In the genomic region with DNA sequence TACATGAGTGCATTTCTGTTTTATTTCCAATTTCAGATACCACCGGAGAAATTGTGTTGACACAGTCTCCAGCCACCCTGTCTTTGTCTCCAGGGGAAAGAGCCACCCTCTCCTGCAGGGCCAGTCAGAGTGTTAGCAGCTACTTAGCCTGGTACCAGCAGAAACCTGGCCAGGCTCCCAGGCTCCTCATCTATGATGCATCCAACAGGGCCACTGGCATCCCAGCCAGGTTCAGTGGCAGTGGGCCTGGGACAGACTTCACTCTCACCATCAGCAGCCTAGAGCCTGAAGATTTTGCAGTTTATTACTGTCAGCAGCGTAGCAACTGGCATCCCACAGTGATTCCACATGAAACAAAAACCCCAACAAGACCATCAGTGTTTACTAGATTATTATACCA, we compare ENCODE assay signal across 5 cellular contexts.
DNase-seq lines count a peak whose midpoint lies in the region; ATAC-seq and TF ChIP-seq lines count a peak whose summit lies in the region.
"Not testable (repeated sequence)": the region's sequence is repeated elsewhere in the genome, so short reads cannot be mapped to it uniquely, and the experiment has no call there.

No MANE protein-coding gene starts in this region.

- not testable (repeated sequence) for H3K9me2 ChIP-seq in DOHH2 (replicated peaks; ENCODE audit: control insufficient read depth, low read length); Karpas-422 (replicated peaks; ENCODE audit: insufficient read depth, low read length); OCI-LY7 (ENCODE audit: insufficient read depth, low read length)

- not testable (repeated sequence) for H4K20me1 ChIP-seq in DOHH2 (ENCODE audit: control insufficient read depth, insufficient read depth, low read depth, low read length); Karpas-422 (ENCODE audit: insufficient read depth, low read depth, low read length); OCI-LY7 (ENCODE audit: insufficient read depth, low read length)

- CTCF ChIA-PET in OCI-LY7 (lab: Charles Lee; ENCODE audit: unreplicated experiment): not testable (repeated sequence)

- not testable (repeated sequence) for H3K27ac ChIP-seq in DOHH2 (ENCODE audit: low read depth, low read length); right cardiac atrium (ENCODE audit: low read length)
- H3K27ac ChIP-seq in Karpas-422 (ENCODE audit: low read length) (peak overlapping the region; percentile 40; the same call in 1 of the 2 replicates), OCI-LY7 (ENCODE audit: low read depth, low read length, poor library complexity, severe bottlenecking) (peak overlapping the region; percentile 72)

- H3K4me2 ChIP-seq in DOHH2 (ENCODE audit: low read length) (peak overlapping the region; percentile 31; the same call in 1 of the 2 replicates), Karpas-422 (ENCODE audit: low read depth, low read length, poor library complexity, severe bottlenecking) (peak overlapping the region; percentile 50), OCI-LY7 (ENCODE audit: low read length) (peak overlapping the region; percentile 58)

- H3K4me1 ChIP-seq in DOHH2 (ENCODE audit: control insufficient read depth, low read length) (peaks cover 33% of the 10 kb centered on the region), Karpas-422 (ENCODE audit: low read length) (peaks cover 33% of the 10 kb centered on the region), OCI-LY7 (ENCODE audit: insufficient read depth, low read length, poor library complexity, severe bottlenecking) (peaks cover 38% of the 10 kb centered on the region)
- not testable (repeated sequence) for H3K4me1 ChIP-seq in right cardiac atrium (ENCODE audit: control insufficient read depth, insufficient read depth, low read length)

- not testable (repeated sequence) for H3K79me2 ChIP-seq in DOHH2 (ENCODE audit: control insufficient read depth, low read length); Karpas-422 (ENCODE audit: low read length); OCI-LY7 (ENCODE audit: insufficient read depth, low read depth, low read length)

- not testable (repeated sequence) for BruUV-seq in OCI-LY7 (replicated peaks; lab: Mats Ljungman, UMichigan)

- not testable (repeated sequence) for H3K9me3 ChIP-seq in DOHH2 (ENCODE audit: control insufficient read depth, insufficient read depth, low read length); Karpas-422 (ENCODE audit: low read length); OCI-LY7 (ENCODE audit: low read length); right cardiac atrium (ENCODE audit: control insufficient read depth, low read length)

- H3K36me3 ChIP-seq in DOHH2 (ENCODE audit: control insufficient read depth, low read length); Karpas-422 (ENCODE audit: insufficient read depth, low read length); OCI-LY7 (ENCODE audit: insufficient read depth, low read length): not testable (repeated sequence)

- H3F3A ChIP-seq in DOHH2 (ENCODE audit: control insufficient read depth, insufficient read depth): not testable (repeated sequence)

- not testable (repeated sequence) for TF ChIP-seq CTCF in DOHH2 (IDR thresholded peaks at IDR 0.05; ENCODE audit: low read depth, low read length, poor library complexity, severe bottlenecking); OCI-LY7 (conservative IDR thresholded peaks at IDR 0.05; ENCODE audit: low read length)

- not testable (repeated sequence) for H3K9ac ChIP-seq in Karpas-422 (ENCODE audit: low read length)

- POLR2A ChIA-PET in OCI-LY7 (lab: Charles Lee): interaction anchor here (1.7 kb wide), 1 partner anchor 20 kb away, joined by 4 read pairs; no protein-coding TSS in a partner anchor

- H3K4me3 ChIP-seq in DOHH2 (ENCODE audit: low read length); Karpas-422 (ENCODE audit: low read length); right cardiac atrium (ENCODE audit: low read length): not testable (repeated sequence)
- peak overlapping the region; percentile 41 for H3K4me3 ChIP-seq in OCI-LY7 (ENCODE audit: low read depth, low read length, poor library complexity, severe bottlenecking)

- not testable (repeated sequence) for DNase-seq in Karpas-422; OCI-LY7 (ENCODE audit: low spot score)
- peak; percentile 59 for DNase-seq in left cardiac atrium
- peak; percentile 53 to 86 (median 84) for DNase-seq in right cardiac atrium

- WGBS in right cardiac atrium: 52% methylated on average over 2 of the region's 2 CpGs

- H3K27me3 ChIP-seq in DOHH2 (ENCODE audit: control insufficient read depth, low read length); Karpas-422 (ENCODE audit: low read length); right cardiac atrium (ENCODE audit: control insufficient read depth, insufficient read depth): not testable (repeated sequence)

- ATAC-seq in left cardiac atrium, right cardiac atrium: not testable (repeated sequence)

- intact Hi-C loops in OCI-LY7 (cut with micrococcal nuclease; ENCODE audit: unreplicated experiment): loop anchor here (5.0 to 10.0 kb wide), 2 partner anchors 49 to 138 kb away; no protein-coding TSS in a partner anchor
- intact Hi-C loops in left cardiac atrium (cut with DNase I); right cardiac atrium (cut with DNase I): not testable (repeated sequence)

- H2AFZ ChIP-seq in Karpas-422 (ENCODE audit: low read length); OCI-LY7 (ENCODE audit: low read length): not testable (repeated sequence)
